ENCODE assay signal across 27 cellular contexts in the genomic region with DNA sequence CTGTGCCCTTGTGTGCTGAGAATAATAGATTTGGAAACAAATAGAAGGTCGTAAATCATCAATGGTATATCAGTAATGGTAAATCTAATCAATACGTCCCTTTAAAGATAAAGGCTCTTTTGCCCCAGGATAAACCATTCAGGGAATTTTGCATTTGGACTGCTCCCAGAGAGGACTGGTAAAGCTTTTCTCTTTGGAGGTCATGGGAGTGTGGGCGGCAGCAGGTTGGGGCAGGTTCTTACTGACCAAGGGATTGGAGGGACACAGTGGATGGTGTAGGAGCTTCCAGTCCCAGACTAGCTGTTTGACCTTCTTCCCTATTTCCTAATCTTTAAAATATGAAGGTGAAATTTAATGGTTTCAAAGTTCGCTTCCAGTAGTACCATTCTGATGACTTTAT.
"Had no signal": no experiment of that assay in that cellular context is flagged by ENCODE, and none has a peak within 500 bp of the region (broad histone marks: within the 10 kb centered on the region; RNA-seq: fewer than 3 reads in every experiment).

No MANE protein-coding gene starts in this region.

- H3K4me3 ChIP-seq: left lung, lower lobe of right lung, neural progenitor cell, ovary, right atrium auricular region, right lobe of liver, stomach, testis, thyroid gland, transverse colon, uterus had no signal

- H3K36me3 Mint-ChIP-seq: mesothelial cell of epicardium; naive B cell; natural killer cell; neural progenitor cell; stimulated activated naive B cell treated with anti-CD40 and anti-IgM and Interleukin-4, amounts not matched to agents 10 μg/mL and 1 μg/mL and 100 μg/mL, for 72 hours had no signal

- DNase-seq: hippocampal formation; kidney; left colon; left lung; lower lobe of right lung; mesendoderm; naive B cell; natural killer cell; nephron progenitor cell; ovary; right lobe of liver; stimulated activated CD4-positive, alpha-beta T cell treated with anti-CD3 and anti-CD28 coated beads, Interleukin-12 subunit alpha, Interleukin-12 subunit beta, amount 100 ng/mL, for 4 hours; stimulated activated CD4-positive, alpha-beta T cell treated with anti-CD3 and anti-CD28 coated beads, Interleukin-15, amount 100 ng/mL, for 24 hours; stimulated activated CD4-positive, alpha-beta T cell treated with anti-CD3 and anti-CD28 coated beads, Interleukin-2, amount 100 ng/mL, for 24 hours; stimulated activated CD4-positive, alpha-beta T cell treated with anti-CD3 and anti-CD28 coated beads, Interleukin-4, amount 100 ng/mL, for 1 hour; stimulated activated naive B cell treated with anti-CD40 and anti-IgM and Interleukin-4, amounts not matched to agents 10 μg/mL and 1 μg/mL and 100 μg/mL, for 72 hours; stimulated activated naive CD8-positive, alpha-beta T cell treated with anti-CD3 and anti-CD28 coated beads, Interleukin-15, Interleukin-2, amounts not matched to agents 100 U/mL and 50 U/mL, for 24 hours; stomach; testis; thyroid gland; transverse colon; uterus had no signal

- H3K27ac Mint-ChIP-seq: mesothelial cell of epicardium; naive B cell; natural killer cell; nephron progenitor cell; neural progenitor cell; progenitor cell of endocrine pancreas; stimulated activated naive B cell treated with anti-CD40 and anti-IgM and Interleukin-4, amounts not matched to agents 10 μg/mL and 1 μg/mL and 100 μg/mL, for 72 hours had no signal

- H3K27me3 ChIP-seq: left lung, neural progenitor cell, neutrophil, ovary, right atrium auricular region, right lobe of liver, stomach, testis, thyroid gland, transverse colon, uterus had no signal

- H3K27ac ChIP-seq: left lung, lower lobe of right lung, neural progenitor cell, neutrophil, ovary, right atrium auricular region, right lobe of liver, stomach, testis, thyroid gland, transverse colon, uterus had no signal

- H3K9me3 ChIP-seq: left lung, lower lobe of right lung, neutrophil, ovary, right atrium auricular region, right lobe of liver, stomach, testis, thyroid gland, transverse colon, uterus had no signal

- H3K9me3 Mint-ChIP-seq: mesothelial cell of epicardium; natural killer cell; nephron progenitor cell; stimulated activated naive B cell treated with anti-CD40 and anti-IgM and Interleukin-4, amounts not matched to agents 10 μg/mL and 1 μg/mL and 100 μg/mL, for 72 hours had no signal

- FAIRE-seq: kidney had no signal

- H3K4me3 Mint-ChIP-seq: mesothelial cell of epicardium; naive B cell; natural killer cell; nephron progenitor cell; neural progenitor cell; stimulated activated naive B cell treated with anti-CD40 and anti-IgM and Interleukin-4, amounts not matched to agents 10 μg/mL and 1 μg/mL and 100 μg/mL, for 72 hours had no signal

- H3K36me3 ChIP-seq: left lung, lower lobe of right lung, neural progenitor cell, neutrophil, ovary, right atrium auricular region, right lobe of liver, stomach, thyroid gland, transverse colon, uterus had no signal

- H3K4me1 ChIP-seq: left lung, lower lobe of right lung, right atrium auricular region, right lobe of liver, stomach, testis, thyroid gland, transverse colon, uterus had no signal

- H3K4me1 Mint-ChIP-seq: mesothelial cell of epicardium; naive B cell; natural killer cell; neural progenitor cell; stimulated activated naive B cell treated with anti-CD40 and anti-IgM and Interleukin-4, amounts not matched to agents 10 μg/mL and 1 μg/mL and 100 μg/mL, for 72 hours had no signal
